In the genomic region with DNA sequence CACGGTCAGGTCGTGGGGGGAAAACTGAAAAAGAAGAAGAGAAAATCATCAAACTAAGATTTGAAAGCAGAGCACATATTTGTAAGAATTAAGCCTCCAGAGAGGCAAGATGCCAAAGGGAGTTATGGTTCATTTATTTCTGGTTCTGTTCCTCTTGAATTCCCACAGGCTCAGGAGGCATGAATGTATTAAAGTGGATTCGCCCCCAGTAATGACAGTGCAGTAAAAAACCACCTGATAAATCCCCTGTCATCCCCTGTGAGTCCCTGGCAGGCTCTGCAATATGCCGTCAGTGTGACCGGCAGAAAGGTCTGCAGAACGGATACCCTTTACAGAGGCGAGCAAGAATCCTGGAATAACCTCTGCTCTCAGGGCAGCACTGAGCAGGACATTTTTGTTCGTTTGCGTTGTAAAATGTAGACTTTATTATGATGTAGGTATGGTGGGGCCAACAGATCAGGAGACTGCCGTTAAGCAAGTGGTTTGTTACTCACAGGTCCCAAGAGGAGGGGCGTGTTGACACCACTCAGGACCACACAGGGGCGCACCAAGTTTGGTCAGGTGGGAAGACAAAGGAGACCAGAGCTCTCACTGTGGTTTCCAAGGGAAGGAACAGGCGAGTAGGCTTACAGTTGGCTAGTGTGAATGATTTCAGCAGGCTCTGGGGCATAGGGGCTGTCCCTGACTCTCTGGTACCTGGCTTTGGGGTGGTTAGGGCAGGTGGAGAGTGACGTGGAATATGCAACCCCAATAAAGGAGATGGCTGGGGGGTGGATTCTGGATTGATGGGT, we compare ENCODE assay signal across 23 cellular contexts.
A peak's percentile ranks its signal among the peaks of the same experiment; 100 is the strongest.
DNase-seq lines count a peak whose midpoint lies in the region; ATAC-seq, FAIRE-seq and TF ChIP-seq lines count a peak whose summit lies in the region.
"Had no signal": no experiment of that assay in that cellular context is flagged by ENCODE, and none has a peak within 500 bp of the region (broad histone marks: within the 10 kb centered on the region; RNA-seq: fewer than 3 reads in every experiment).

No MANE protein-coding gene starts in this region.

- H3K27ac ChIP-seq in HEK293 (ENCODE audit: extremely low read depth, low read depth, low read length) = no peak overlapping the region
- H3K27ac ChIP-seq: stomach, tibial nerve had no signal

- no peak for ATAC-seq in central memory CD8-positive, alpha-beta T cell (replicated peaks; ENCODE audit: extremely low read depth, poor library complexity, severe bottlenecking)
- ATAC-seq in GM21723 (IDR thresholded peaks at IDR 0.05; ENCODE audit: unreplicated experiment) = no peak
- ATAC-seq: activated T-cell treated with anti-CD3 and anti-CD28 coated beads, Interleukin-2, amount 50 U/mL, for 72 hours; esophagus mucosa had no signal

- no peaks in the 10 kb centered on the region for H3K27me3 Mint-ChIP-seq in central memory CD8-positive, alpha-beta T cell
- no peaks in the 10 kb centered on the region for H3K27me3 Mint-ChIP-seq in osteocyte (ENCODE audit: unreplicated experiment)
- H3K27me3 Mint-ChIP-seq: activated naive CD4-positive, alpha-beta T cell treated with anti-CD3 and anti-CD28 coated beads, Interleukin-2, amount 50 U/mL, for 24 hours; CD8-positive, alpha-beta memory T cell had no signal

- H3K36me3 ChIP-seq in HEK293 (ENCODE audit: control insufficient read depth in 2 of 2, insufficient read depth in 1 of 2, low read length in 2 of 2) = no peaks in the 10 kb centered on the region; a peak in 1 of 3 replicates

- POLR2A ChIA-PET in HEK293 (lab: Yijun Ruan, JAX) = no interaction called here

- CTCF ChIA-PET in HEK293 (lab: Yijun Ruan, JAX) = no interaction called here

- no peaks in the 10 kb centered on the region for H3K4me1 ChIP-seq in HEK293 (ENCODE audit: control insufficient read depth, insufficient read depth, low read length)
- H3K4me1 ChIP-seq: stomach, tibial nerve had no signal

- no peaks in the 10 kb centered on the region for H3K9me3 ChIP-seq in HEK293 (ENCODE audit: control insufficient read depth, insufficient read depth, low read depth, low read length)
- H3K9me3 ChIP-seq: stomach had no signal

- no peak for FAIRE-seq in D721Med (lab: Jason Lieb, UNC)
- FAIRE-seq: colon had no signal

- DNase-seq in D721Med (ENCODE audit: insufficient read length, low spot score) = no peak
- no peak for DNase-seq in central memory CD8-positive, alpha-beta T cell (ENCODE audit: low spot score in 2 of 2)
- DNase-seq in osteocyte (ENCODE audit: extremely low spot score, unreplicated experiment) = peak; percentile 60
- DNase-seq in MV-4-11 (lab: John Stamatoyannopoulos, UW) = no peak
- no peak for DNase-seq in DMS79 treated with DMSO at 0.1 percent for 48 hours (lab: John Stamatoyannopoulos, UW)
- no peak for DNase-seq in OCI-M1 (lab: John Stamatoyannopoulos, UW)
- DNase-seq: activated CD4-positive, CD25-positive, alpha-beta regulatory T cell; activated T-cell treated with anti-CD3 and anti-CD28 coated beads, Interleukin-2, amount 50 U/mL, for 72 hours; CD8-positive, alpha-beta memory T cell; effector memory CD4-positive, alpha-beta T cell; MG63; NCI-H1436; NCI-H526; stimulated activated CD4-positive, alpha-beta T cell treated with anti-CD3 and anti-CD28 coated beads, Interleukin-4, amount 100 ng/mL, for 24 hours; stomach; T-helper 9 cell had no signal

- peaks cover 3% of the 10 kb centered on the region for H3K36me3 Mint-ChIP-seq in central memory CD8-positive, alpha-beta T cell (ENCODE audit: insufficient read depth)
- peaks cover 40% of the 10 kb centered on the region for H3K36me3 Mint-ChIP-seq in osteocyte (ENCODE audit: unreplicated experiment)

- no peak overlapping the region for H3K4me3 Mint-ChIP-seq in central memory CD8-positive, alpha-beta T cell
- no peak overlapping the region for H3K4me3 Mint-ChIP-seq in osteocyte (ENCODE audit: unreplicated experiment)
- H3K4me3 Mint-ChIP-seq: activated naive CD4-positive, alpha-beta T cell treated with anti-CD3 and anti-CD28 coated beads, Interleukin-2, amount 50 U/mL, for 24 hours; activated T-cell treated with anti-CD3 and anti-CD28 coated beads, Interleukin-2, amount 50 U/mL, for 72 hours; CD8-positive, alpha-beta memory T cell had no signal

- peaks cover 7% of the 10 kb centered on the region for H3K4me1 Mint-ChIP-seq in central memory CD8-positive, alpha-beta T cell
- peaks cover 11% of the 10 kb centered on the region for H3K4me1 Mint-ChIP-seq in osteocyte (ENCODE audit: unreplicated experiment)
- H3K4me1 Mint-ChIP-seq: activated naive CD4-positive, alpha-beta T cell treated with anti-CD3 and anti-CD28 coated beads, Interleukin-2, amount 50 U/mL, for 24 hours had no signal

- H3K27ac Mint-ChIP-seq in central memory CD8-positive, alpha-beta T cell (ENCODE audit: low read depth) = peak overlapping the region; percentile 67
- H3K27ac Mint-ChIP-seq in osteocyte (ENCODE audit: unreplicated experiment) = no peak overlapping the region
- H3K27ac Mint-ChIP-seq: activated naive CD4-positive, alpha-beta T cell treated with anti-CD3 and anti-CD28 coated beads, Interleukin-2, amount 50 U/mL, for 24 hours; activated T-cell treated with anti-CD3 and anti-CD28 coated beads, Interleukin-2, amount 50 U/mL, for 72 hours; CD8-positive, alpha-beta memory T cell had no signal

- H3K9me3 Mint-ChIP-seq in central memory CD8-positive, alpha-beta T cell = no peaks in the 10 kb centered on the region
- no peaks in the 10 kb centered on the region for H3K9me3 Mint-ChIP-seq in osteocyte (ENCODE audit: unreplicated experiment)

- H3K4me3 ChIP-seq in HEK293 (ENCODE audit: low read depth, low read length) = no peak overlapping the region
- H3K4me3 ChIP-seq: lung, MG63, stomach, tibial nerve had no signal

- peak; percentile 45 for TF ChIP-seq CTCF in D721Med (IDR thresholded peaks at IDR 0.05; ENCODE audit: insufficient read depth, missing control alignments)
- no peak for TF ChIP-seq CTCF in HEK293 (tag by site-specific recombination; IDR thresholded peaks at IDR 0.05)
- no peak for TF ChIP-seq CTCF in osteocyte (IDR thresholded peaks at IDR 0.05)

TF ChIP-seq in HEK293, 187 proteins besides CTCF, POLR2A, EP300 and RAD21:
- TF ChIP-seq ZNF529 (tag by site-specific recombination; IDR thresholded peaks at IDR 0.05; ENCODE audit: insufficient replicate concordance) (no peak), KLF17 (tag by site-specific recombination; IDR thresholded peaks at IDR 0.05) (no peak), SETDB1 (IDR thresholded peaks at IDR 0.05; ENCODE audit: insufficient read length, low read length) (peak; percentile 83), ZNF266 (tag by site-specific recombination; IDR thresholded peaks at IDR 0.05; ENCODE audit: low read depth) (peak; percentile 99)
